In the genomic region with DNA sequence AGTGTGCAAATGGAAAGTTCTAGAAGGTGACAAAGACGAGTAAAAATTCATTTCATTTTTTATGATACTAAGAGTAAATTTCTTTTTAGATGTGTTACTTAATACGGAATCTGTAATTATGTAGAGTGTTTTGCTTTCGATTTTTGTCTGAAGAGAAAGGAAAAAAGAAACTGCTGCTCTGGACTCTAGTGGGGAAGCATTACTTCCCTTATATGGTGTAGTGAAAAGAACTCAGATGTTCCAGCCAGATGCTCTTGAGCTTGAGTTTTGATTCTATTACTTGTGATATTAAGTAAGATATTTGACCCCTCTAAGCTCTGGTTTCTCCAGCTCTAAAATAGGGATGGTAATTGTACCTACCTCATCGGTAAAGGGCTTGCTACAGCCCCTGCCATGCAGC, we compare ENCODE assay signal across 10 cellular contexts. TPM values are rescaled to one million over a fixed set of nuclear protein-coding genes. Genes with fewer than 3 reads are reported as not detected.
A peak's percentile ranks its signal among the peaks of the same experiment; 100 is the strongest.
DNase-seq lines count a peak whose midpoint lies in the region; ATAC-seq and TF ChIP-seq lines count a peak whose summit lies in the region.
"Had no signal": no experiment of that assay in that cellular context is flagged by ENCODE, and none has a peak within 500 bp of the region (broad histone marks: within the 10 kb centered on the region; RNA-seq: fewer than 3 reads in every experiment).

No MANE protein-coding gene starts in this region.

- no peaks in the 10 kb centered on the region for H3K36me3 ChIP-seq in duodenal mucosa (ENCODE audit: control insufficient read depth in 1 of 2, insufficient read depth in 2 of 2, low read length in 2 of 2)
- no peaks in the 10 kb centered on the region for H3K36me3 ChIP-seq in tibial nerve
- H3K36me3 ChIP-seq in breast epithelium, result no peaks in the 10 kb centered on the region

- H3K4me1 ChIP-seq in duodenal mucosa (ENCODE audit: control insufficient read depth in 1 of 2, insufficient read depth in 2 of 2, low read length in 2 of 2) (no peaks in the 10 kb centered on the region), tibial nerve (peaks cover 0 to 6% (median 0%) of the 10 kb centered on the region in 4 donors), breast epithelium (no peaks in the 10 kb centered on the region)

- ATAC-seq in GM19452 (IDR thresholded peaks at IDR 0.05; ENCODE audit: unreplicated experiment) (peak; percentile 52), HG03159 (IDR thresholded peaks at IDR 0.05; ENCODE audit: unreplicated experiment) (peak; percentile 71)
- ATAC-seq: activated T-cell treated with anti-CD3 and anti-CD28 coated beads, Interleukin-2, amount 50 U/mL, for 4 hours had no signal

- no peak overlapping the region for H3K9ac ChIP-seq in duodenal mucosa (ENCODE audit: low read depth in 1 of 2, low read length in 2 of 2)

- TF ChIP-seq EP300 in tibial nerve (IDR thresholded peaks at IDR 0.05), result no peak

- DNase-seq in GM12864 (ENCODE audit: low read depth), result peak; percentile 31
- no peak for DNase-seq in NCI-H2081 (lab: John Stamatoyannopoulos, UW)
- no peak for DNase-seq in dermis blood vessel endothelial cell
- no peak for DNase-seq in tibial nerve (ENCODE audit: low spot score in 2 of 2)
- DNase-seq in breast epithelium (ENCODE audit: low spot score in 2 of 2), result no peak
- DNase-seq: activated T-cell treated with anti-CD3 and anti-CD28 coated beads, Interleukin-2, amount 50 U/mL, for 4 hours; Right ventricle myocardium superior had no signal

- no peaks in the 10 kb centered on the region for H3K9me3 ChIP-seq in duodenal mucosa (ENCODE audit: control insufficient read depth in 1 of 2, low read length in 2 of 2)
- H3K9me3 ChIP-seq in tibial nerve, result no peaks in the 10 kb centered on the region
- no peaks in the 10 kb centered on the region for H3K9me3 ChIP-seq in breast epithelium

- no peak for TF ChIP-seq CTCF in GM12864 (IDR thresholded peaks at IDR 0.05; ENCODE audit: low read depth, low read length, missing control alignments)
- TF ChIP-seq CTCF in tibial nerve (IDR thresholded peaks at IDR 0.05), result no peak
- TF ChIP-seq CTCF in breast epithelium (IDR thresholded peaks at IDR 0.05), result no peak

- WGBS in tibial nerve, 2 donors, result 55 to 61% methylated on average over 4 of the region's 4 CpGs

- TF ChIP-seq POLR2A in tibial nerve (IDR thresholded peaks at IDR 0.05) (no peak), breast epithelium (IDR thresholded peaks at IDR 0.05) (no peak)

- intact Hi-C loops in breast epithelium (cut with DNase I; ENCODE audit: low total_unique reads), result no loop called here

- H3K4me3 ChIP-seq in GM12864 (ENCODE audit: low read depth, low read length) (no peak overlapping the region), duodenal mucosa (ENCODE audit: low read depth in 1 of 2, low read length in 2 of 2) (no peak overlapping the region), tibial nerve (no peak overlapping the region), breast epithelium (no peak overlapping the region)

- H3K27ac ChIP-seq in duodenal mucosa (ENCODE audit: low read depth, low read length), result peak overlapping the region; percentile 14
- H3K27ac ChIP-seq in tibial nerve, result peak overlapping the region in 1 of 4 donors; percentile 4
- H3K27ac ChIP-seq in breast epithelium, result no peak overlapping the region

- H3K27me3 ChIP-seq in duodenal mucosa (ENCODE audit: control insufficient read depth in 1 of 2, insufficient read depth in 2 of 2, low read length in 2 of 2) (no peaks in the 10 kb centered on the region), tibial nerve (no peaks in the 10 kb centered on the region), breast epithelium (no peaks in the 10 kb centered on the region)

RNA-seq across cellular contexts. Expression of gene GPR161, which starts 12.2 kb away (rescaled TPM):
- 18.4 and 19.6 TPM in 2 replicates for total RNA-seq in dermis blood vessel endothelial cell
- 1 to 10 TPM; 2.7 to 9.0 (median 6.6) TPM for total RNA-seq in tibial nerve
- 1 to 10 TPM; 2.8 to 5.6 (median 4.5) TPM for total RNA-seq in breast epithelium

RNA-seq across cellular contexts. Expression of gene TIPRL, which starts 29.8 kb away (rescaled TPM):
- 34.1 and 43.4 TPM in 2 replicates for total RNA-seq in dermis blood vessel endothelial cell
- total RNA-seq in tibial nerve, result 10 to 100 TPM; 16.5 to 25.3 (median 20.6) TPM
- total RNA-seq in breast epithelium, result 10 to 100 TPM; 18.0 to 24.9 (median 18.7) TPM
